Comparison of ENCODE assay signal across 8 cellular contexts in the genomic region with DNA sequence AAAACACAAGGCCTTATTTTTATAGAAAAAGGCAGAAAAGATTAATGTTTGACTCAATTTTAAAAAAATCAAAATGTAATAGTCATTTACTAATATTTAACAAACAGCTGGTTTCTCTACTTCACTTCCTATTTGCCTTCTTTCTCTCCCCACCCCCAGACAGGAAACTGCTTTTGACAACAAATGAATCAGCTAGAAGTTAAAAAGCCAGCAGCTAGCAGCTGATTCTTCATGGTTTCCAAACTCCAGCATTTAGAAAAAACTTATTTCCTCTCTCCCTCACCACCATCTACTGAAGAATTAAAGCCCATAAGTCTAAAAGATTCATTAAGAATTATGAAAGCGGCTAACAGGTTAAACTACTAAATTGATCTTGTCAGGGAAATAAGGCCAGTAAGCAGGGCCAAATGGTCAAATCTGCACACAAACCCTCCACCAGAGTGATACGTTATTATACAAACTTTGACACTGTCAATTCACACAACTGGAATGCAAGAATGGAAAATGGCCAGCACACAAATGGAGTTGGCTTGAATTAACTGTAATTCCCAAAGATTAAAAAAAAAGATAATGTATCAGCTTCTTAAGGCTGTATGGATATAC. TPM values are rescaled to one million over a fixed set of nuclear protein-coding genes. Genes with fewer than 3 reads are reported as not detected.
DNase-seq lines count a peak whose midpoint lies in the region; ATAC-seq and TF ChIP-seq lines count a peak whose summit lies in the region.

No MANE protein-coding gene starts in this region.

- peaks cover 22% of the 10 kb centered on the region for H3K36me3 Mint-ChIP-seq in activated naive CD4-positive, alpha-beta T cell treated with anti-CD3 and anti-CD28 coated beads for 36 hours (ENCODE audit: low read depth)
- peaks cover 4% of the 10 kb centered on the region for H3K36me3 Mint-ChIP-seq in T-helper 17 cell (ENCODE audit: low read depth)

- H3K27me3 ChIP-seq in parathyroid adenoma (ENCODE audit: control insufficient read depth, insufficient read depth, low read length), result no peaks in the 10 kb centered on the region

- H3K27ac ChIP-seq in epithelial cell of prostate, result peak overlapping the region; percentile 83
- H3K27ac ChIP-seq in parathyroid adenoma, result no peak overlapping the region

- H3K9me3 ChIP-seq in T-helper 17 cell (ENCODE audit: control insufficient read depth, low read length, poor library complexity, severe bottlenecking) (no peaks in the 10 kb centered on the region), parathyroid adenoma (ENCODE audit: control insufficient read depth, low read length) (no peaks in the 10 kb centered on the region)

- no peak overlapping the region for H2AFZ ChIP-seq in parathyroid adenoma

- H3K27me3 Mint-ChIP-seq in activated naive CD4-positive, alpha-beta T cell treated with anti-CD3 and anti-CD28 coated beads for 36 hours (ENCODE audit: low read depth), result no peaks in the 10 kb centered on the region
- H3K27me3 Mint-ChIP-seq in T-helper 17 cell, result no peaks in the 10 kb centered on the region

- TF ChIP-seq CTCF in parathyroid adenoma (IDR thresholded peaks at IDR 0.05), result no peak

- peaks cover 6% of the 10 kb centered on the region for H3K79me2 ChIP-seq in parathyroid adenoma

- intact Hi-C loops in activated naive CD4-positive, alpha-beta T cell treated with anti-CD3 and anti-CD28 coated beads for 36 hours (cut with micrococcal nuclease), result loop anchor here (5.0 kb wide), 2 partner anchors 192 to 653 kb away; no protein-coding TSS in a partner anchor

- H3K4me3 Mint-ChIP-seq in activated naive CD4-positive, alpha-beta T cell treated with anti-CD3 and anti-CD28 coated beads for 36 hours, result peak overlapping the region; percentile 10
- H3K4me3 Mint-ChIP-seq in T-helper 17 cell, result peak overlapping the region; percentile 87

- no peak overlapping the region for H3K9ac ChIP-seq in parathyroid adenoma

- peak; percentile 50 for DNase-seq in activated naive CD4-positive, alpha-beta T cell treated with anti-CD3 and anti-CD28 coated beads for 36 hours
- no peak for DNase-seq in activated naive CD4-positive, alpha-beta T cell treated with Interleukin-2 at 50 U/mL for 16 hours
- DNase-seq in T-helper 17 cell, result no peak
- no peak for DNase-seq in epithelial cell of prostate (ENCODE audit: low read depth, low spot score)

- no peaks in the 10 kb centered on the region for H3K4me1 ChIP-seq in parathyroid adenoma

- ATAC-seq in HG03432 (IDR thresholded peaks at IDR 0.05; ENCODE audit: unreplicated experiment) (peak; percentile 24), T-helper 17 cell (no peak), GM19351 (IDR thresholded peaks at IDR 0.05; ENCODE audit: unreplicated experiment) (no peak), GM21360 (IDR thresholded peaks at IDR 0.05; ENCODE audit: unreplicated experiment) (no peak)

- H3K4me3 ChIP-seq in parathyroid adenoma (ENCODE audit: low read depth, low read length), result no peak overlapping the region

- H3K9me3 Mint-ChIP-seq in activated naive CD4-positive, alpha-beta T cell treated with anti-CD3 and anti-CD28 coated beads for 36 hours, result no peaks in the 10 kb centered on the region

- H3K27ac Mint-ChIP-seq in activated naive CD4-positive, alpha-beta T cell treated with anti-CD3 and anti-CD28 coated beads for 36 hours, result peak overlapping the region; percentile 50
- peak overlapping the region; percentile 93 for H3K27ac Mint-ChIP-seq in T-helper 17 cell

- H3K36me3 ChIP-seq in parathyroid adenoma (ENCODE audit: control insufficient read depth, insufficient read depth, low read length), result no peaks in the 10 kb centered on the region

- H3K4me1 Mint-ChIP-seq in activated naive CD4-positive, alpha-beta T cell treated with anti-CD3 and anti-CD28 coated beads for 36 hours (ENCODE audit: low read depth), result peaks cover 50% of the 10 kb centered on the region
- peaks cover 47% of the 10 kb centered on the region for H3K4me1 Mint-ChIP-seq in T-helper 17 cell

- H3K4me2 ChIP-seq in parathyroid adenoma (ENCODE audit: low read length), result peak overlapping the region; percentile 26

- CTCF ChIA-PET in activated naive CD4-positive, alpha-beta T cell treated with anti-CD3 and anti-CD28 coated beads for 36 hours (lab: Charles Lee), result interaction anchor here (0.6 to 2.4 kb wide), 4 partner anchors 13 to 67 kb away, joined by 3 to 6 read pairs (median 3); no protein-coding TSS in a partner anchor

RNA-seq across cellular contexts. Expression of a gene that starts 4.0 kb away (rescaled TPM):
- total RNA-seq in activated naive CD4-positive, alpha-beta T cell treated with anti-CD3 and anti-CD28 coated beads for 36 hours, result 10 to 100 TPM; 44.3 to 45.4 TPM
- 100 to 1,000 TPM; 157 to 176 TPM for total RNA-seq in T-helper 17 cell
